ENCODE assay signal across 13 cellular contexts in the genomic region with DNA sequence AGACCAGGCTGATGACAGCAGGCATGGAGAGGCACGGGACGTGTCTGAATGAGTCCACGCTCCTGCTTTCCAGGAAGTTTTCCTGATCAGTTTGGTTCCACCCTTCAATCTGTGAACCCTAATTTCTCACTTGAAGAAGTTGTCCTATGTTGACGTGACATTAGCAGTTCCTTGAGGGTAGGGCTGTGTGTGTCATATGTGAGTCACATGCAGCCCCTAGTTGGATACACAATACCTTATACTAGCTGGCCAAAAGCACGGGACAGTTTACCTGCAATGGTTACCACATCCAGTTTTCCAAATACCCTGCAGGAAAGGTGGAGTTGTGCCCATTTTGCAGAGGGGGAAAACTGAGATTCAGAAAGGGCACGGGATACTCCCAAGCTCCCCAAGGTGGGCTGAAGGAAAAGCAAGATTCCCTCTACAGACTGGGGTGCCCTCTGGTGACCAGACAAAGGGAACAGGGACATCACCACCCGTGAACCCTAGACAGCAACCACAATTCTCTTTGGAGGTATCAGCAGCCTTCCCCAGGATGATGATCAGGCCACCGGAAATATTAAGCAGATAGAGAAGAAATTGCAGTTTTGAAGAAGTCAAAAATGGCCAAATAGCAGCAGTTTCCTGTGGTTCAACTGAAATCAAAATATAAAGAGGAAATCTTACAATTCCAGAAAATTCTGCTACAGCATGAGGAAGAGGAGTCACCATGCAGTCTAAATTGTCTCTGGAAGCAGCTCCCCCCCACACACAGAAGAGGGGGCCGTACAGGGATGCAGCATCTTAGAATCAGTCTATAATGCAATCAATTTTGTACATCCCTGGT.
A peak's percentile ranks its signal among the peaks of the same experiment; 100 is the strongest.
DNase-seq lines count a peak whose midpoint lies in the region; ATAC-seq, FAIRE-seq and TF ChIP-seq lines count a peak whose summit lies in the region.
"Had no signal": no experiment of that assay in that cellular context is flagged by ENCODE, and none has a peak within 500 bp of the region (broad histone marks: within the 10 kb centered on the region; RNA-seq: fewer than 3 reads in every experiment).

No MANE protein-coding gene starts in this region.

- no peaks in the 10 kb centered on the region for H3K9me1 ChIP-seq in keratinocyte (ENCODE audit: control insufficient read depth, extremely low read depth, insufficient read depth, low read length)

- DNase-seq in CD1c-positive myeloid dendritic cell (ENCODE audit: extremely low spot score) (peak; percentile 53), GM20000 (ENCODE audit: low spot score) (peak; percentile 57), SJCRH30 (peak; percentile 13 to 19), keratinocyte (ENCODE audit: low read depth, low spot score) (no peak), foreskin melanocyte (no peak), GM12892 (ENCODE audit: insufficient read length) (no peak)
- DNase-seq: activated naive CD8-positive, alpha-beta T cell treated with anti-CD3 and anti-CD28 coated beads for 36 hours; NCI-H2107; T1000 had no signal

- H4K20me1 ChIP-seq in keratinocyte (ENCODE audit: control insufficient read depth, extremely low read depth, insufficient read depth, low read length): no peaks in the 10 kb centered on the region

- no peak overlapping the region for H3K4me2 ChIP-seq in keratinocyte (ENCODE audit: control insufficient read depth, extremely low read depth, insufficient read depth, low read depth, low read length)

- H3K36me3 ChIP-seq in SJCRH30 (no peaks in the 10 kb centered on the region), keratinocyte (ENCODE audit: control insufficient read depth in 2 of 2, extremely low read depth in 1 of 2, insufficient read depth in 2 of 2, low read length in 2 of 2) (no peaks in the 10 kb centered on the region)
- H3K36me3 ChIP-seq: tibial nerve had no signal

- dilution Hi-C loops in keratinocyte (cut with MboI; ENCODE audit: extremely low pct_ligation_motif_present, low sequenced_read_pairs): no loop called here

- H3K79me2 ChIP-seq in keratinocyte (ENCODE audit: control insufficient read depth, insufficient read depth, low read length): no peaks in the 10 kb centered on the region

- H3K4me3 ChIP-seq in SJCRH30 (no peak overlapping the region), keratinocyte (ENCODE audit: control insufficient read depth in 2 of 3, extremely low read depth in 1 of 3, insufficient read depth in 2 of 3, low read depth in 1 of 3, low read length in 3 of 3) (no peak overlapping the region)
- H3K4me3 ChIP-seq: tibial nerve had no signal

- H3K9ac ChIP-seq in keratinocyte (ENCODE audit: control insufficient read depth, extremely low read depth, insufficient read depth, low read length): no peak overlapping the region

- H3K27ac ChIP-seq in SJCRH30 (no peak overlapping the region), keratinocyte (ENCODE audit: control insufficient read depth, insufficient read depth, low read length) (no peak overlapping the region)
- H3K27ac ChIP-seq: tibial nerve had no signal

- TF ChIP-seq POLR2A in GM12892 (IDR thresholded peaks at IDR 0.05; ENCODE audit: low read depth, low read length): no peak

- H3K9me3 ChIP-seq in SJCRH30 (replicated peaks): no peaks in the 10 kb centered on the region
- H3K9me3 ChIP-seq in keratinocyte (ENCODE audit: control insufficient read depth, low read depth, low read length): no peaks in the 10 kb centered on the region
- H3K9me3 ChIP-seq: tibial nerve had no signal

- no peak overlapping the region for H2AFZ ChIP-seq in keratinocyte (ENCODE audit: control insufficient read depth, low read length)

- H3K4me1 ChIP-seq in SJCRH30 (no peaks in the 10 kb centered on the region), keratinocyte (ENCODE audit: control insufficient read depth, extremely low read depth, insufficient read depth, low read length) (no peaks in the 10 kb centered on the region)

- TF ChIP-seq CTCF in GM20000 (IDR thresholded peaks at IDR 0.05; ENCODE audit: extremely low read depth, missing control alignments) (peak; percentile 21), keratinocyte (optimal IDR thresholded peaks at IDR 0.05 in 1 of 3, IDR thresholded peaks at IDR 0.05 in 1 of 3, conservative IDR thresholded peaks at IDR 0.05 in 1 of 3; ENCODE audit: extremely low read depth in 1 of 3, insufficient read depth in 2 of 3, low read length in 3 of 3) (peak in 2 of 3 experiments; percentile 6 to 43)

- H3K27me3 ChIP-seq in SJCRH30: no peaks in the 10 kb centered on the region; the same call in 1 of the 2 replicates
- H3K27me3 ChIP-seq in keratinocyte (ENCODE audit: control insufficient read depth, extremely low read depth, insufficient read depth, low read length): peaks cover 9% of the 10 kb centered on the region

- ATAC-seq in GM19351 (IDR thresholded peaks at IDR 0.05; ENCODE audit: unreplicated experiment): no peak
- ATAC-seq in GM18868 (IDR thresholded peaks at IDR 0.05; ENCODE audit: unreplicated experiment): no peak
- ATAC-seq: esophagus mucosa had no signal

- FAIRE-seq in keratinocyte (lab: Jason Lieb, UNC) (no peak), GM12892 (lab: Jason Lieb, UNC) (no peak)

Comparison
In these comparisons a context has a peak if more than half of its experiments do, and no peak if none do; other contexts are left out.
1. DNase-seq: peak in CD1c-positive myeloid dendritic cell (single experiment), GM20000 (single experiment) and SJCRH30 (2 of 2); none in keratinocyte (single experiment), foreskin melanocyte (single experiment) and GM12892 (single experiment).